Comparison of ENCODE assay signal across 21 cellular contexts in the genomic region with DNA sequence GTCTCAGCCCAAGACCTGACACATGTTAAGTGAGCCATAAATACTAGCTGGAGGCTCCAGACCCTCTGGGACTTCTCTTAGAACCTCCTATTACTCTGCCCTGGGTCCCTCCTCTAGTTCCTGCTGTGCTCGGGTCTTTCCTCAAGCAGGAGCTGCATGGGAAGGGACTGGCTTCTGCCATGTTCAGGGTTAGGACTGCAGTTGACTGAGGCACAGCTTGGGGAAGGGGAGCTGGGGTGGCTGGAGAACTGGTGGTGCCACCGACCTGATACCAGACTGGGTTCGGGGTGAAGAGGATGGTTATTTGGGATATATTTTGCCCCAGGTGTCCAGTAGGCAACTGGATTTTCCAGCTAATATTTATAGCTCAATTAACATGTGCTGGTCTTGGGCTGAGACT.
"Had no signal": no experiment of that assay in that cellular context is flagged by ENCODE, and none has a peak within 500 bp of the region (broad histone marks: within the 10 kb centered on the region; RNA-seq: fewer than 3 reads in every experiment).

No MANE protein-coding gene starts in this region.

- H3K9me3 ChIP-seq: ascending aorta, heart left ventricle, lower lobe of right lung, testis, upper lobe of right lung had no signal

- H3K4me1 Mint-ChIP-seq: stimulated activated naive CD8-positive, alpha-beta T cell treated with anti-CD3 and anti-CD28 coated beads, Interleukin-15, amount 100 ng/mL, for 72 hours; T-cell had no signal

- H3K27me3 Mint-ChIP-seq: naive thymus-derived CD4-positive, alpha-beta T cell; stimulated activated naive CD8-positive, alpha-beta T cell treated with anti-CD3 and anti-CD28 coated beads, Interleukin-15, amount 100 ng/mL, for 72 hours; T-cell had no signal

- H3K9me3 Mint-ChIP-seq: activated naive CD4-positive, alpha-beta T cell treated with anti-CD3 and anti-CD28 coated beads, Interleukin-2, amount 50 U/mL, for 72 hours; activated T-cell treated with anti-CD3 and anti-CD28 coated beads, Interleukin-2, amount 50 U/mL, for 72 hours; naive thymus-derived CD4-positive, alpha-beta T cell; neural crest cell; stimulated activated naive CD8-positive, alpha-beta T cell treated with anti-CD3 and anti-CD28 coated beads, Interleukin-15, amount 100 ng/mL, for 72 hours; T-cell; T-helper 2 cell treated with Interferon-gamma antibody and Interleukin-4, amounts not matched to agents 5 μg/mL and 100 μg/mL, for 36 hours had no signal

- ATAC-seq: activated CD4-positive, CD25-positive, alpha-beta regulatory T cell treated with anti-CD3 and anti-CD28 coated beads, Interleukin-2, amount 50 U/mL, for 24 hours; activated T-cell treated with anti-CD3 and anti-CD28 coated beads, Interleukin-2, amount 50 U/mL, for 72 hours; heart left ventricle; lower lobe of right lung; naive thymus-derived CD4-positive, alpha-beta T cell; SK-N-SH treated with all-trans-retinoic acid at 6 μM for 48 hours; stimulated activated naive CD8-positive, alpha-beta T cell treated with anti-CD3 and anti-CD28 coated beads, Interleukin-15, amount 100 ng/mL, for 72 hours; T-cell; upper lobe of right lung had no signal

- H3K27me3 ChIP-seq: ascending aorta, brain microvascular endothelial cell, heart left ventricle, testis, upper lobe of right lung had no signal

- H3K27ac Mint-ChIP-seq: activated T-cell treated with anti-CD3 and anti-CD28 coated beads, Interleukin-2, amount 50 U/mL, for 72 hours; T-cell had no signal

- H3K4me3 Mint-ChIP-seq: activated T-cell treated with anti-CD3 and anti-CD28 coated beads, Interleukin-2, amount 50 U/mL, for 72 hours; naive thymus-derived CD4-positive, alpha-beta T cell; neural crest cell; stimulated activated naive CD8-positive, alpha-beta T cell treated with anti-CD3 and anti-CD28 coated beads, Interleukin-15, amount 100 ng/mL, for 72 hours; T-cell; T-helper 2 cell treated with Interferon-gamma antibody and Interleukin-4, amounts not matched to agents 5 μg/mL and 100 μg/mL, for 36 hours had no signal

- H3K36me3 Mint-ChIP-seq: activated naive CD4-positive, alpha-beta T cell treated with anti-CD3 and anti-CD28 coated beads, Interleukin-2, amount 50 U/mL, for 72 hours had no signal

- DNase-seq: activated CD4-positive, alpha-beta T cell treated with anti-CD3 and anti-CD28 coated beads, Interleukin-2, amount 50 U/mL, for 48 hours; activated CD8-positive, alpha-beta memory T cell treated with anti-CD3 and anti-CD28 coated beads, Interleukin-2, amount 50 U/mL, for 48 hours; activated gamma-delta T cell; activated T-cell treated with anti-CD3 and anti-CD28 coated beads, Interleukin-2, amount 50 U/mL, for 72 hours; brain microvascular endothelial cell; central memory CD4-positive, alpha-beta T cell; lower lobe of right lung; naive thymus-derived CD4-positive, alpha-beta T cell; stimulated activated CD4-positive, alpha-beta T cell treated with anti-CD3 and anti-CD28 coated beads, Interleukin-4, amount 100 ng/mL, for 24 hours; stimulated activated naive CD8-positive, alpha-beta T cell treated with anti-CD3 and anti-CD28 coated beads, Interleukin-15, amount 100 ng/mL, for 72 hours; T-cell; testis; upper lobe of right lung had no signal

- H3K4me1 ChIP-seq: ascending aorta, testis had no signal

- H3K4me3 ChIP-seq: ascending aorta, heart left ventricle, lower lobe of right lung, testis, upper lobe of right lung had no signal

- H3K27ac ChIP-seq: ascending aorta, brain microvascular endothelial cell, heart left ventricle, lower lobe of right lung, testis, upper lobe of right lung, VCaP had no signal
